Comparison of ENCODE assay signal across 1 cellular context in genomic region chr1:71343686-71344416, GRCh38.
TF ChIP-seq lines count a peak whose summit lies in the region.

No MANE protein-coding gene starts in this region.

TF ChIP-seq in H1, 55 proteins besides CTCF, POLR2A, EP300 and RAD21 (continued from another document):
- TF ChIP-seq, protein P1, sequence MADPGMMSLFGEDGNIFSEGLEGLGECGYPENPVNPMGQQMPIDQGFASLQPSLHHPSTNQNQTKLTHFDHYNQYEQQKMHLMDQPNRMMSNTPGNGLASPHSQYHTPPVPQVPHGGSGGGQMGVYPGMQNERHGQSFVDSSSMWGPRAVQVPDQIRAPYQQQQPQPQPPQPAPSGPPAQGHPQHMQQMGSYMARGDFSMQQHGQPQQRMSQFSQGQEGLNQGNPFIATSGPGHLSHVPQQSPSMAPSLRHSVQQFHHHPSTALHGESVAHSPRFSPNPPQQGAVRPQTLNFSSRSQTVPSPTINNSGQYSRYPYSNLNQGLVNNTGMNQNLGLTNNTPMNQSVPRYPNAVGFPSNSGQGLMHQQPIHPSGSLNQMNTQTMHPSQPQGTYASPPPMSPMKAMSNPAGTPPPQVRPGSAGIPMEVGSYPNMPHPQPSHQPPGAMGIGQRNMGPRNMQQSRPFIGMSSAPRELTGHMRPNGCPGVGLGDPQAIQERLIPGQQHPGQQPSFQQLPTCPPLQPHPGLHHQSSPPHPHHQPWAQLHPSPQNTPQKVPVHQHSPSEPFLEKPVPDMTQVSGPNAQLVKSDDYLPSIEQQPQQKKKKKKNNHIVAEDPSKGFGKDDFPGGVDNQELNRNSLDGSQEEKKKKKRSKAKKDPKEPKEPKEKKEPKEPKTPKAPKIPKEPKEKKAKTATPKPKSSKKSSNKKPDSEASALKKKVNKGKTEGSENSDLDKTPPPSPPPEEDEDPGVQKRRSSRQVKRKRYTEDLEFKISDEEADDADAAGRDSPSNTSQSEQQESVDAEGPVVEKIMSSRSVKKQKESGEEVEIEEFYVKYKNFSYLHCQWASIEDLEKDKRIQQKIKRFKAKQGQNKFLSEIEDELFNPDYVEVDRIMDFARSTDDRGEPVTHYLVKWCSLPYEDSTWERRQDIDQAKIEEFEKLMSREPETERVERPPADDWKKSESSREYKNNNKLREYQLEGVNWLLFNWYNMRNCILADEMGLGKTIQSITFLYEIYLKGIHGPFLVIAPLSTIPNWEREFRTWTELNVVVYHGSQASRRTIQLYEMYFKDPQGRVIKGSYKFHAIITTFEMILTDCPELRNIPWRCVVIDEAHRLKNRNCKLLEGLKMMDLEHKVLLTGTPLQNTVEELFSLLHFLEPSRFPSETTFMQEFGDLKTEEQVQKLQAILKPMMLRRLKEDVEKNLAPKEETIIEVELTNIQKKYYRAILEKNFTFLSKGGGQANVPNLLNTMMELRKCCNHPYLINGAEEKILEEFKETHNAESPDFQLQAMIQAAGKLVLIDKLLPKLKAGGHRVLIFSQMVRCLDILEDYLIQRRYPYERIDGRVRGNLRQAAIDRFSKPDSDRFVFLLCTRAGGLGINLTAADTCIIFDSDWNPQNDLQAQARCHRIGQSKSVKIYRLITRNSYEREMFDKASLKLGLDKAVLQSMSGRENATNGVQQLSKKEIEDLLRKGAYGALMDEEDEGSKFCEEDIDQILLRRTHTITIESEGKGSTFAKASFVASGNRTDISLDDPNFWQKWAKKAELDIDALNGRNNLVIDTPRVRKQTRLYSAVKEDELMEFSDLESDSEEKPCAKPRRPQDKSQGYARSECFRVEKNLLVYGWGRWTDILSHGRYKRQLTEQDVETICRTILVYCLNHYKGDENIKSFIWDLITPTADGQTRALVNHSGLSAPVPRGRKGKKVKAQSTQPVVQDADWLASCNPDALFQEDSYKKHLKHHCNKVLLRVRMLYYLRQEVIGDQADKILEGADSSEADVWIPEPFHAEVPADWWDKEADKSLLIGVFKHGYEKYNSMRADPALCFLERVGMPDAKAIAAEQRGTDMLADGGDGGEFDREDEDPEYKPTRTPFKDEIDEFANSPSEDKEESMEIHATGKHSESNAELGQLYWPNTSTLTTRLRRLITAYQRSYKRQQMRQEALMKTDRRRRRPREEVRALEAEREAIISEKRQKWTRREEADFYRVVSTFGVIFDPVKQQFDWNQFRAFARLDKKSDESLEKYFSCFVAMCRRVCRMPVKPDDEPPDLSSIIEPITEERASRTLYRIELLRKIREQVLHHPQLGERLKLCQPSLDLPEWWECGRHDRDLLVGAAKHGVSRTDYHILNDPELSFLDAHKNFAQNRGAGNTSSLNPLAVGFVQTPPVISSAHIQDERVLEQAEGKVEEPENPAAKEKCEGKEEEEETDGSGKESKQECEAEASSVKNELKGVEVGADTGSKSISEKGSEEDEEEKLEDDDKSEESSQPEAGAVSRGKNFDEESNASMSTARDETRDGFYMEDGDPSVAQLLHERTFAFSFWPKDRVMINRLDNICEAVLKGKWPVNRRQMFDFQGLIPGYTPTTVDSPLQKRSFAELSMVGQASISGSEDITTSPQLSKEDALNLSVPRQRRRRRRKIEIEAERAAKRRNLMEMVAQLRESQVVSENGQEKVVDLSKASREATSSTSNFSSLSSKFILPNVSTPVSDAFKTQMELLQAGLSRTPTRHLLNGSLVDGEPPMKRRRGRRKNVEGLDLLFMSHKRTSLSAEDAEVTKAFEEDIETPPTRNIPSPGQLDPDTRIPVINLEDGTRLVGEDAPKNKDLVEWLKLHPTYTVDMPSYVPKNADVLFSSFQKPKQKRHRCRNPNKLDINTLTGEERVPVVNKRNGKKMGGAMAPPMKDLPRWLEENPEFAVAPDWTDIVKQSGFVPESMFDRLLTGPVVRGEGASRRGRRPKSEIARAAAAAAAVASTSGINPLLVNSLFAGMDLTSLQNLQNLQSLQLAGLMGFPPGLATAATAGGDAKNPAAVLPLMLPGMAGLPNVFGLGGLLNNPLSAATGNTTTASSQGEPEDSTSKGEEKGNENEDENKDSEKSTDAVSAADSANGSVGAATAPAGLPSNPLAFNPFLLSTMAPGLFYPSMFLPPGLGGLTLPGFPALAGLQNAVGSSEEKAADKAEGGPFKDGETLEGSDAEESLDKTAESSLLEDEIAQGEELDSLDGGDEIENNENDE (IDR thresholded peaks at IDR 0.05; ENCODE audit: insufficient replicate concordance, low read length) = no peak
- TF ChIP-seq CBX5 (IDR thresholded peaks at IDR 0.05; ENCODE audit: low read depth, low read length) (no peak), CHD1 (IDR thresholded peaks at IDR 0.05; ENCODE audit: low read depth, low read length) (no peak), CREB1 (IDR thresholded peaks at IDR 0.05) (no peak), HDAC2 (IDR thresholded peaks at IDR 0.05; ENCODE audit: borderline replicate concordance in 1 of 2, low read depth in 2 of 2, low read length in 2 of 2) (no peak), SIRT6 (IDR thresholded peaks at IDR 0.05; ENCODE audit: low read length) (no peak), CHD2 (IDR thresholded peaks at IDR 0.05; ENCODE audit: low read length) (no peak)
